In genomic region chr12:7383157-7383556, GRCh38 we compare ENCODE assay signal across 23 cellular contexts.
"Had no signal": no experiment of that assay in that cellular context is flagged by ENCODE, and none has a peak within 500 bp of the region (broad histone marks: within the 10 kb centered on the region; RNA-seq: fewer than 3 reads in every experiment).

No MANE protein-coding gene starts in this region.

- H3K27ac Mint-ChIP-seq: dendritic cell treated with granulocyte-macrophage colony-stimulating factor and Interleukin-4, amounts not matched to agents 40 ng/mL and 50 ng/mL, for 4 days; effector memory CD8-positive, alpha-beta T cell; endodermal cell; mesothelial cell of epicardium had no signal

- H3K27ac ChIP-seq: colonic mucosa, epithelial cell of prostate, esophagus squamous epithelium, gastrocnemius medialis, heart right ventricle, left lung, lower lobe of right lung had no signal

- DNase-seq: colonic mucosa; cortex of kidney; effector CD8-positive, alpha-beta T cell; effector memory CD8-positive, alpha-beta T cell; endodermal cell; esophagus squamous epithelium; foreskin fibroblast; foreskin melanocyte; gastrocnemius medialis; glutamatergic neuron; head of caudate nucleus; heart right ventricle; hippocampal formation; left cardiac atrium; left lung; left ventricle myocardium superior; lower lobe of right lung; mesenchymal stem cell; mucosa of descending colon had no signal

- H3K36me3 ChIP-seq: colonic mucosa, esophagus squamous epithelium, gastrocnemius medialis, heart right ventricle, left lung, lower lobe of right lung had no signal

- H3K4me3 Mint-ChIP-seq: dendritic cell treated with granulocyte-macrophage colony-stimulating factor and Interleukin-4, amounts not matched to agents 40 ng/mL and 50 ng/mL, for 4 days; effector memory CD8-positive, alpha-beta T cell; endodermal cell; mesothelial cell of epicardium had no signal

- H3K9me3 ChIP-seq: colonic mucosa, esophagus squamous epithelium, gastrocnemius medialis, lower lobe of right lung, mucosa of descending colon had no signal

- H3K27me3 ChIP-seq: colonic mucosa, esophagus squamous epithelium, gastrocnemius medialis, left lung had no signal

- H3K36me3 Mint-ChIP-seq: mesothelial cell of epicardium had no signal

- H3K4me1 Mint-ChIP-seq: endodermal cell, mesothelial cell of epicardium had no signal

- ATAC-seq: effector memory CD8-positive, alpha-beta T cell; esophagus mucosa; gastrocnemius medialis; heart right ventricle; left cardiac atrium; left lung; left ventricle myocardium superior; lower lobe of right lung; mucosa of descending colon had no signal

- H3K4me3 ChIP-seq: colonic mucosa, esophagus squamous epithelium, gastrocnemius medialis, heart right ventricle, left lung, lower lobe of right lung, mucosa of descending colon had no signal

- H3K4me1 ChIP-seq: colonic mucosa, esophagus squamous epithelium, gastrocnemius medialis, heart right ventricle, left lung, lower lobe of right lung had no signal
